Comparison of ENCODE assay signal across 8 cellular contexts in genomic region chr11:133300666-133301065, GRCh38.
"Had no signal": no experiment of that assay in that cellular context is flagged by ENCODE, and none has a peak within 500 bp of the region (broad histone marks: within the 10 kb centered on the region; RNA-seq: fewer than 3 reads in every experiment).

No MANE protein-coding gene starts in this region.

- H3K27ac ChIP-seq: GM23248 had no signal

- H3K9me3 ChIP-seq: HAP-1 had no signal

- H3K36me3 ChIP-seq: HAP-1 had no signal

- DNase-seq: GM23248, GOT3, H7, H9, HCEC 1CT, HFFc6 had no signal

- H3K4me1 ChIP-seq: HAP-1 had no signal

- H3K4me3 ChIP-seq: GM23248, GM23338, HAP-1 had no signal
